ENCODE assay signal across 1 cellular context in the genomic region with DNA sequence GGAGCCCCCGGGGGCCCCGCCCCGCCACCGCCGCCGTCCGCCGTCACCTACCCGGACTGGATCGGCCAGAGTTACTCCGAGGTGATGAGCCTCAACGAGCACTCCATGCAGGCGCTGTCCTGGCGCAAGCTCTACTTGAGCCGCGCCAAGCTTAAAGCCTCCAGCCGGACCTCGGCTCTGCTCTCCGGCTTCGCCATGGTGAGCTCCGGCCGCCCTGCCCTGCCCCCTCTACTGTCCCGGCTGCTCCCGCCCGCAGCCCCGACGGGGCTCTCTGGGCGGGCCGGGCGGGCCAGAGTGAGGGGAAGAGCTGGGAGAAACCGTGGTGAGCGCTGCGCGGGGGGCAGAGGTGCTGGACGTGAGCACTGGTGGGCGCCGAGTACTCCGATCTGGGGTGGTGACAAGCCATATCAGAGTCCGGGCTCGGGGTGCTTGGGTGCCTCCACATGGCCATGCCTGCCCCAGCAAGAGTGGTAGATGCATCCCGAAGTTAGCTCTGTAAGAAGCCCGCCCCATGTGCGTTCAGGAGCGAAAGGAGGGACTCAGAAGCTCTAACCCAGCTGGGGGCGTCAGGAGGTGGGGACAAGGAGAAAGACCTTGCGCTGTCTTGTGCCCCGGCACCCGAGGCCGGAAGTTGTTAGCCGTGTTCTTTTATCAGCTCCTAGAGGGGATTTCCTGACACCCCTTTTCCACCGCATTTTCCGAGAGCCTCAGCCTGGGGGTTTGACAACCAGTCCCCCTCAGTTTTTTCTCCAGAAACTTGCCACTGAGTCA.
TF ChIP-seq lines count a peak whose summit lies in the region.

No MANE protein-coding gene starts in this region.

TF ChIP-seq in HepG2, 621 proteins besides CTCF, POLR2A, EP300 and RAD21 (continued from another document and continues in another):
- TF ChIP-seq RBM39 (IDR thresholded peaks at IDR 0.05; ENCODE audit: low read depth, low read length, poor library complexity, severe bottlenecking): no peak
- TF ChIP-seq, protein P1, sequence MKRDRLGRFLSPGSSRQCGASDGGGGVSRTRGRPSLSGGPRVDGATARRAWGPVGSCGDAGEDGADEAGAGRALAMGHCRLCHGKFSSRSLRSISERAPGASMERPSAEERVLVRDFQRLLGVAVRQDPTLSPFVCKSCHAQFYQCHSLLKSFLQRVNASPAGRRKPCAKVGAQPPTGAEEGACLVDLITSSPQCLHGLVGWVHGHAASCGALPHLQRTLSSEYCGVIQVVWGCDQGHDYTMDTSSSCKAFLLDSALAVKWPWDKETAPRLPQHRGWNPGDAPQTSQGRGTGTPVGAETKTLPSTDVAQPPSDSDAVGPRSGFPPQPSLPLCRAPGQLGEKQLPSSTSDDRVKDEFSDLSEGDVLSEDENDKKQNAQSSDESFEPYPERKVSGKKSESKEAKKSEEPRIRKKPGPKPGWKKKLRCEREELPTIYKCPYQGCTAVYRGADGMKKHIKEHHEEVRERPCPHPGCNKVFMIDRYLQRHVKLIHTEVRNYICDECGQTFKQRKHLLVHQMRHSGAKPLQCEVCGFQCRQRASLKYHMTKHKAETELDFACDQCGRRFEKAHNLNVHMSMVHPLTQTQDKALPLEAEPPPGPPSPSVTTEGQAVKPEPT (CRISPR knock-in tag; IDR thresholded peaks at IDR 0.05; ENCODE audit: low read depth): no peak
- TF ChIP-seq STAG1 (CRISPR knock-in tag; IDR thresholded peaks at IDR 0.05): peak; percentile 24; the same call in 1 of the 2 replicates
- TF ChIP-seq, protein P2, sequence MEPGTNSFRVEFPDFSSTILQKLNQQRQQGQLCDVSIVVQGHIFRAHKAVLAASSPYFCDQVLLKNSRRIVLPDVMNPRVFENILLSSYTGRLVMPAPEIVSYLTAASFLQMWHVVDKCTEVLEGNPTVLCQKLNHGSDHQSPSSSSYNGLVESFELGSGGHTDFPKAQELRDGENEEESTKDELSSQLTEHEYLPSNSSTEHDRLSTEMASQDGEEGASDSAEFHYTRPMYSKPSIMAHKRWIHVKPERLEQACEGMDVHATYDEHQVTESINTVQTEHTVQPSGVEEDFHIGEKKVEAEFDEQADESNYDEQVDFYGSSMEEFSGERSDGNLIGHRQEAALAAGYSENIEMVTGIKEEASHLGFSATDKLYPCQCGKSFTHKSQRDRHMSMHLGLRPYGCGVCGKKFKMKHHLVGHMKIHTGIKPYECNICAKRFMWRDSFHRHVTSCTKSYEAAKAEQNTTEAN (CRISPR knock-in tag; conservative IDR thresholded peaks at IDR 0.05): no peak
- TF ChIP-seq, protein P3, sequence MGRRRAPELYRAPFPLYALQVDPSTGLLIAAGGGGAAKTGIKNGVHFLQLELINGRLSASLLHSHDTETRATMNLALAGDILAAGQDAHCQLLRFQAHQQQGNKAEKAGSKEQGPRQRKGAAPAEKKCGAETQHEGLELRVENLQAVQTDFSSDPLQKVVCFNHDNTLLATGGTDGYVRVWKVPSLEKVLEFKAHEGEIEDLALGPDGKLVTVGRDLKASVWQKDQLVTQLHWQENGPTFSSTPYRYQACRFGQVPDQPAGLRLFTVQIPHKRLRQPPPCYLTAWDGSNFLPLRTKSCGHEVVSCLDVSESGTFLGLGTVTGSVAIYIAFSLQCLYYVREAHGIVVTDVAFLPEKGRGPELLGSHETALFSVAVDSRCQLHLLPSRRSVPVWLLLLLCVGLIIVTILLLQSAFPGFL (CRISPR knock-in tag; IDR thresholded peaks at IDR 0.05): no peak
- no peak for TF ChIP-seq ZNF205 (CRISPR knock-in tag; IDR thresholded peaks at IDR 0.05)
- TF ChIP-seq ZNF33A (CRISPR knock-in tag; IDR thresholded peaks at IDR 0.05; ENCODE audit: borderline replicate concordance): no peak
- TF ChIP-seq ZNF468 (CRISPR knock-in tag; IDR thresholded peaks at IDR 0.05): no peak
- no peak for TF ChIP-seq HNF4G (IDR thresholded peaks at IDR 0.05; ENCODE audit: borderline replicate concordance, low read depth, low read length)
- TF ChIP-seq HNF4G (CRISPR knock-in tag; IDR thresholded peaks at IDR 0.05; ENCODE audit: borderline replicate concordance, low read depth): no peak
- 0 out of 2 replicates have a peak, but pooled peaks have one; percentile 19 for TF ChIP-seq RXRA (CRISPR knock-in tag; IDR thresholded peaks at IDR 0.05)
- no peak for TF ChIP-seq CEBPB (IDR thresholded peaks at IDR 0.05; ENCODE audit: borderline replicate concordance, low read depth, low read length)
- TF ChIP-seq TCF7 (IDR thresholded peaks at IDR 0.05; ENCODE audit: low read depth): no peak
- TF ChIP-seq, protein P4, sequence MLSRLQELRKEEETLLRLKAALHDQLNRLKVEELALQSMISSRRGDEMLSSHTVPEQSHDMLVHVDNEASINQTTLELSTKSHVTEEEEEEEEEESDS (CRISPR knock-in tag; IDR thresholded peaks at IDR 0.05; ENCODE audit: borderline replicate concordance): no peak
- no peak; the same call in 1 of the 2 replicates for TF ChIP-seq PHF8 (CRISPR knock-in tag; IDR thresholded peaks at IDR 0.05)
- TF ChIP-seq, protein P5, sequence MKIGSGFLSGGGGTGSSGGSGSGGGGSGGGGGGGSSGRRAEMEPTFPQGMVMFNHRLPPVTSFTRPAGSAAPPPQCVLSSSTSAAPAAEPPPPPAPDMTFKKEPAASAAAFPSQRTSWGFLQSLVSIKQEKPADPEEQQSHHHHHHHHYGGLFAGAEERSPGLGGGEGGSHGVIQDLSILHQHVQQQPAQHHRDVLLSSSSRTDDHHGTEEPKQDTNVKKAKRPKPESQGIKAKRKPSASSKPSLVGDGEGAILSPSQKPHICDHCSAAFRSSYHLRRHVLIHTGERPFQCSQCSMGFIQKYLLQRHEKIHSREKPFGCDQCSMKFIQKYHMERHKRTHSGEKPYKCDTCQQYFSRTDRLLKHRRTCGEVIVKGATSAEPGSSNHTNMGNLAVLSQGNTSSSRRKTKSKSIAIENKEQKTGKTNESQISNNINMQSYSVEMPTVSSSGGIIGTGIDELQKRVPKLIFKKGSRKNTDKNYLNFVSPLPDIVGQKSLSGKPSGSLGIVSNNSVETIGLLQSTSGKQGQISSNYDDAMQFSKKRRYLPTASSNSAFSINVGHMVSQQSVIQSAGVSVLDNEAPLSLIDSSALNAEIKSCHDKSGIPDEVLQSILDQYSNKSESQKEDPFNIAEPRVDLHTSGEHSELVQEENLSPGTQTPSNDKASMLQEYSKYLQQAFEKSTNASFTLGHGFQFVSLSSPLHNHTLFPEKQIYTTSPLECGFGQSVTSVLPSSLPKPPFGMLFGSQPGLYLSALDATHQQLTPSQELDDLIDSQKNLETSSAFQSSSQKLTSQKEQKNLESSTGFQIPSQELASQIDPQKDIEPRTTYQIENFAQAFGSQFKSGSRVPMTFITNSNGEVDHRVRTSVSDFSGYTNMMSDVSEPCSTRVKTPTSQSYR (CRISPR knock-in tag; IDR thresholded peaks at IDR 0.05; ENCODE audit: borderline replicate concordance): peak; percentile 40; the same call in 1 of the 2 replicates
- TF ChIP-seq ZNF337 (CRISPR knock-in tag; IDR thresholded peaks at IDR 0.05; ENCODE audit: borderline replicate concordance, low read depth): no peak
- peak; percentile 20; the same call in 1 of the 2 replicates for TF ChIP-seq GZF1 (CRISPR knock-in tag; IDR thresholded peaks at IDR 0.05)
- TF ChIP-seq PCBP1 (IDR thresholded peaks at IDR 0.05; ENCODE audit: borderline replicate concordance, low read depth, low read length): no peak
- 0 out of 2 replicates have a peak, but pooled peaks have one; percentile 30 for TF ChIP-seq BRD4 (CRISPR knock-in tag; IDR thresholded peaks at IDR 0.05)
- TF ChIP-seq, protein P6, sequence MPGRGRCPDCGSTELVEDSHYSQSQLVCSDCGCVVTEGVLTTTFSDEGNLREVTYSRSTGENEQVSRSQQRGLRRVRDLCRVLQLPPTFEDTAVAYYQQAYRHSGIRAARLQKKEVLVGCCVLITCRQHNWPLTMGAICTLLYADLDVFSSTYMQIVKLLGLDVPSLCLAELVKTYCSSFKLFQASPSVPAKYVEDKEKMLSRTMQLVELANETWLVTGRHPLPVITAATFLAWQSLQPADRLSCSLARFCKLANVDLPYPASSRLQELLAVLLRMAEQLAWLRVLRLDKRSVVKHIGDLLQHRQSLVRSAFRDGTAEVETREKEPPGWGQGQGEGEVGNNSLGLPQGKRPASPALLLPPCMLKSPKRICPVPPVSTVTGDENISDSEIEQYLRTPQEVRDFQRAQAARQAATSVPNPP (CRISPR knock-in tag; IDR thresholded peaks at IDR 0.05): no peak
- no peak; the same call in 1 of the 2 replicates for TF ChIP-seq MEIS2 (CRISPR knock-in tag; IDR thresholded peaks at IDR 0.05)
- no peak for TF ChIP-seq ZNF343 (CRISPR knock-in tag; IDR thresholded peaks at IDR 0.05)
- TF ChIP-seq SMAD1 (CRISPR knock-in tag; IDR thresholded peaks at IDR 0.05; ENCODE audit: borderline replicate concordance, low read depth): no peak
- TF ChIP-seq, protein P7, sequence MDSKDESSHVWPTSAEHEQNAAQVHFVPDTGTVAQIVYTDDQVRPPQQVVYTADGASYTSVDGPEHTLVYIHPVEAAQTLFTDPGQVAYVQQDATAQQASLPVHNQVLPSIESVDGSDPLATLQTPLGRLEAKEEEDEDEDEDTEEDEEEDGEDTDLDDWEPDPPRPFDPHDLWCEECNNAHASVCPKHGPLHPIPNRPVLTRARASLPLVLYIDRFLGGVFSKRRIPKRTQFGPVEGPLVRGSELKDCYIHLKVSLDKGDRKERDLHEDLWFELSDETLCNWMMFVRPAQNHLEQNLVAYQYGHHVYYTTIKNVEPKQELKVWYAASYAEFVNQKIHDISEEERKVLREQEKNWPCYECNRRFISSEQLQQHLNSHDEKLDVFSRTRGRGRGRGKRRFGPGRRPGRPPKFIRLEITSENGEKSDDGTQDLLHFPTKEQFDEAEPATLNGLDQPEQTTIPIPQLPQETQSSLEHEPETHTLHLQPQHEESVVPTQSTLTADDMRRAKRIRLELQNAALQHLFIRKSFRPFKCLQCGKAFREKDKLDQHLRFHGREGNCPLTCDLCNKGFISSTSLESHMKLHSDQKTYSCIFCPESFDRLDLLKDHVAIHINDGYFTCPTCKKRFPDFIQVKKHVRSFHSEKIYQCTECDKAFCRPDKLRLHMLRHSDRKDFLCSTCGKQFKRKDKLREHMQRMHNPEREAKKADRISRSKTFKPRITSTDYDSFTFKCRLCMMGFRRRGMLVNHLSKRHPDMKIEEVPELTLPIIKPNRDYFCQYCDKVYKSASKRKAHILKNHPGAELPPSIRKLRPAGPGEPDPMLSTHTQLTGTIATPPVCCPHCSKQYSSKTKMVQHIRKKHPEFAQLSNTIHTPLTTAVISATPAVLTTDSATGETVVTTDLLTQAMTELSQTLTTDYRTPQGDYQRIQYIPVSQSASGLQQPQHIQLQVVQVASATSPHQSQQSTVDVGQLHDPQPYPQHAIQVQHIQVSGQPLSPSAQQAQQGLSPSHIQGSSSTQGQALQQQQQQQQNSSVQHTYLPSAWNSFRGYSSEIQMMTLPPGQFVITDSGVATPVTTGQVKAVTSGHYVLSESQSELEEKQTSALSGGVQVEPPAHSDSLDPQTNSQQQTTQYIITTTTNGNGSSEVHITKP (CRISPR knock-in tag; IDR thresholded peaks at IDR 0.05; ENCODE audit: low read depth): no peak
- no peak for TF ChIP-seq HIVEP1 (CRISPR knock-in tag; IDR thresholded peaks at IDR 0.05)
- no peak for TF ChIP-seq REXO4 (CRISPR knock-in tag; IDR thresholded peaks at IDR 0.05; ENCODE audit: borderline replicate concordance)
- no peak for TF ChIP-seq ZNF761 (CRISPR knock-in tag; conservative IDR thresholded peaks at IDR 0.05)
- TF ChIP-seq ZNF382 (CRISPR knock-in tag; IDR thresholded peaks at IDR 0.05; ENCODE audit: borderline replicate concordance): no peak
- TF ChIP-seq, protein P8, sequence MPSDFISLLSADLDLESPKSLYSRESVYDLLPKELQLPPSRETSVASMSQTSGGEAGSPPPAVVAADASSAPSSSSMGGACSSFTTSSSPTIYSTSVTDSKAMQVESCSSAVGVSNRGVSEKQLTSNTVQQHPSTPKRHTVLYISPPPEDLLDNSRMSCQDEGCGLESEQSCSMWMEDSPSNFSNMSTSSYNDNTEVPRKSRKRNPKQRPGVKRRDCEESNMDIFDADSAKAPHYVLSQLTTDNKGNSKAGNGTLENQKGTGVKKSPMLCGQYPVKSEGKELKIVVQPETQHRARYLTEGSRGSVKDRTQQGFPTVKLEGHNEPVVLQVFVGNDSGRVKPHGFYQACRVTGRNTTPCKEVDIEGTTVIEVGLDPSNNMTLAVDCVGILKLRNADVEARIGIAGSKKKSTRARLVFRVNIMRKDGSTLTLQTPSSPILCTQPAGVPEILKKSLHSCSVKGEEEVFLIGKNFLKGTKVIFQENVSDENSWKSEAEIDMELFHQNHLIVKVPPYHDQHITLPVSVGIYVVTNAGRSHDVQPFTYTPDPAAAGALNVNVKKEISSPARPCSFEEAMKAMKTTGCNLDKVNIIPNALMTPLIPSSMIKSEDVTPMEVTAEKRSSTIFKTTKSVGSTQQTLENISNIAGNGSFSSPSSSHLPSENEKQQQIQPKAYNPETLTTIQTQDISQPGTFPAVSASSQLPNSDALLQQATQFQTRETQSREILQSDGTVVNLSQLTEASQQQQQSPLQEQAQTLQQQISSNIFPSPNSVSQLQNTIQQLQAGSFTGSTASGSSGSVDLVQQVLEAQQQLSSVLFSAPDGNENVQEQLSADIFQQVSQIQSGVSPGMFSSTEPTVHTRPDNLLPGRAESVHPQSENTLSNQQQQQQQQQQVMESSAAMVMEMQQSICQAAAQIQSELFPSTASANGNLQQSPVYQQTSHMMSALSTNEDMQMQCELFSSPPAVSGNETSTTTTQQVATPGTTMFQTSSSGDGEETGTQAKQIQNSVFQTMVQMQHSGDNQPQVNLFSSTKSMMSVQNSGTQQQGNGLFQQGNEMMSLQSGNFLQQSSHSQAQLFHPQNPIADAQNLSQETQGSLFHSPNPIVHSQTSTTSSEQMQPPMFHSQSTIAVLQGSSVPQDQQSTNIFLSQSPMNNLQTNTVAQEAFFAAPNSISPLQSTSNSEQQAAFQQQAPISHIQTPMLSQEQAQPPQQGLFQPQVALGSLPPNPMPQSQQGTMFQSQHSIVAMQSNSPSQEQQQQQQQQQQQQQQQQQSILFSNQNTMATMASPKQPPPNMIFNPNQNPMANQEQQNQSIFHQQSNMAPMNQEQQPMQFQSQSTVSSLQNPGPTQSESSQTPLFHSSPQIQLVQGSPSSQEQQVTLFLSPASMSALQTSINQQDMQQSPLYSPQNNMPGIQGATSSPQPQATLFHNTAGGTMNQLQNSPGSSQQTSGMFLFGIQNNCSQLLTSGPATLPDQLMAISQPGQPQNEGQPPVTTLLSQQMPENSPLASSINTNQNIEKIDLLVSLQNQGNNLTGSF (CRISPR knock-in tag; IDR thresholded peaks at IDR 0.05): no peak
- TF ChIP-seq ZNF317 (CRISPR knock-in tag; IDR thresholded peaks at IDR 0.05): no peak
- TF ChIP-seq SMARCC2 (IDR thresholded peaks at IDR 0.05): no peak
- TF ChIP-seq PAF1 (CRISPR knock-in tag; IDR thresholded peaks at IDR 0.05): no peak
- no peak for TF ChIP-seq KMT2A (CRISPR knock-in tag; IDR thresholded peaks at IDR 0.05)
- no peak for TF ChIP-seq SNAPC2 (CRISPR knock-in tag; IDR thresholded peaks at IDR 0.05)
- TF ChIP-seq PCBP2 (optimal IDR thresholded peaks at IDR 0.05; ENCODE audit: low read depth, low read length, poor library complexity, severe bottlenecking): no peak
- TF ChIP-seq ATRX (CRISPR knock-in tag; IDR thresholded peaks at IDR 0.05; ENCODE audit: borderline replicate concordance): no peak
- no peak for TF ChIP-seq FOXA1 (IDR thresholded peaks at IDR 0.05)
- TF ChIP-seq FOXA1 (CRISPR knock-in tag; IDR thresholded peaks at IDR 0.05): no peak
